In genomic region chr16:82082543-82083244, GRCh38 we compare ENCODE assay signal across 1 cellular context.
A peak's percentile ranks its signal among the peaks of the same experiment; 100 is the strongest.
TF ChIP-seq lines count a peak whose summit lies in the region.

No MANE protein-coding gene starts in this region.

TF ChIP-seq in HepG2, 621 proteins besides CTCF, POLR2A, EP300 and RAD21 (continued from another document and continues in another):
- TF ChIP-seq AKNA (CRISPR knock-in tag; IDR thresholded peaks at IDR 0.05; ENCODE audit: borderline replicate concordance) (no peak), IRF1 (CRISPR knock-in tag; IDR thresholded peaks at IDR 0.05; ENCODE audit: low read depth) (no peak), ZNF850 (CRISPR knock-in tag; conservative IDR thresholded peaks at IDR 0.05) (no peak), ZSCAN5A (CRISPR knock-in tag; IDR thresholded peaks at IDR 0.05; ENCODE audit: borderline replicate concordance) (no peak; the same call in 1 of the 2 replicates), POLR2AphosphoS2 (IDR thresholded peaks at IDR 0.05; ENCODE audit: low read depth, low read length) (no peak), ZNF776 (CRISPR knock-in tag; IDR thresholded peaks at IDR 0.05) (no peak), SSRP1 (CRISPR knock-in tag; IDR thresholded peaks at IDR 0.05) (peak; percentile 89), ZFX (CRISPR knock-in tag; IDR thresholded peaks at IDR 0.05; ENCODE audit: low read depth) (no peak), BRF2 (CRISPR knock-in tag; IDR thresholded peaks at IDR 0.05) (no peak), ZHX1 (CRISPR knock-in tag; IDR thresholded peaks at IDR 0.05; ENCODE audit: low read depth) (peak; percentile 69; the same call in 1 of the 2 replicates), CBX5 (CRISPR knock-in tag; IDR thresholded peaks at IDR 0.05; ENCODE audit: borderline replicate concordance) (0 out of 2 replicates have a peak, but pooled peaks have one; percentile 35), ZNF598 (CRISPR knock-in tag; IDR thresholded peaks at IDR 0.05; ENCODE audit: borderline replicate concordance) (no peak), ISL2 (CRISPR knock-in tag; IDR thresholded peaks at IDR 0.05) (peak; percentile 78), ZNF296 (CRISPR knock-in tag; conservative IDR thresholded peaks at IDR 0.05) (no peak), SMARCE1 (IDR thresholded peaks at IDR 0.05; ENCODE audit: borderline replicate concordance) (no peak), BRCA1 (CRISPR knock-in tag; IDR thresholded peaks at IDR 0.05) (no peak; the same call in 1 of the 2 replicates), ZC3H13 (CRISPR knock-in tag; IDR thresholded peaks at IDR 0.05) (no peak), GATAD2A (CRISPR knock-in tag; IDR thresholded peaks at IDR 0.05) (peak; percentile 96), PHF21A (CRISPR knock-in tag; IDR thresholded peaks at IDR 0.05) (peak; percentile 37; the same call in 1 of the 2 replicates), TERF1 (CRISPR knock-in tag; IDR thresholded peaks at IDR 0.05) (no peak), ZNF431 (CRISPR knock-in tag; IDR thresholded peaks at IDR 0.05; ENCODE audit: borderline replicate concordance, low read depth) (peak; percentile 54; the same call in 1 of the 2 replicates), EHMT2 (IDR thresholded peaks at IDR 0.05; ENCODE audit: borderline replicate concordance, low read depth, low read length) (0 out of 2 replicates have a peak, but pooled peaks have one; percentile 47), ZHX2 (IDR thresholded peaks at IDR 0.05; ENCODE audit: low read depth) (0 out of 2 replicates have a peak, but pooled peaks have one; percentile 43), ZHX2 (CRISPR knock-in tag; IDR thresholded peaks at IDR 0.05; ENCODE audit: borderline replicate concordance) (peak; percentile 51; the same call in 1 of the 2 replicates), PTBP1 (IDR thresholded peaks at IDR 0.05; ENCODE audit: low read depth, low read length, poor library complexity, severe bottlenecking) (no peak), CCAR2 (optimal IDR thresholded peaks at IDR 0.05; ENCODE audit: low read depth, low read length) (no peak), MLXIP (CRISPR knock-in tag; IDR thresholded peaks at IDR 0.05; ENCODE audit: borderline replicate concordance) (no peak), DMAP1 (CRISPR knock-in tag; IDR thresholded peaks at IDR 0.05) (no peak), PRPF4 (IDR thresholded peaks at IDR 0.05; ENCODE audit: low read depth, low read length, poor library complexity, severe bottlenecking) (no peak), ZNF644 (CRISPR knock-in tag; IDR thresholded peaks at IDR 0.05; ENCODE audit: low read depth) (peak; percentile 90), ADNP (CRISPR knock-in tag; IDR thresholded peaks at IDR 0.05) (no peak), ZNF282 (IDR thresholded peaks at IDR 0.05; ENCODE audit: partially characterized antibody) (no peak), NFRKB (IDR thresholded peaks at IDR 0.05) (no peak), PBX2 (CRISPR knock-in tag; IDR thresholded peaks at IDR 0.05) (no peak), ZNF547 (CRISPR knock-in tag; IDR thresholded peaks at IDR 0.05) (no peak; the same call in 1 of the 2 replicates)
